In the genomic region with DNA sequence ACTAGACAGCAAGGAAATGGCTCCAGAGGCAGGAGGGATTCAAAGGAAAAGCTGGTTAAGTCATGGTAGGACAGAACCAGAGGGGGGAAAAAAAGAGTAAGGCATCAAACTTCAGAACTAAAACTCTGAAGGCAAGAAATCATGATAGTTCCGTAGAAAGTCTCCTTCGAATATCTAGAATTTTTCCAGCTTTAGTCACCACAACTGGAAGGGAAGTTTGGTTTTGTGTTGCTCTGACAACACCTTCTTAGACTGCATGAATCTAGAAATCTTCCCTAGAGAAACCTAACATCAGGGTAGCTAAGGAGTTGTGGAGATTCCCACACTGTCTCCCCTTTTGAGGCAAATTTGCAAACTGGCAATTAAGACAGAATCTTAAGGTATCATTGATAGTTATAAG, we compare ENCODE assay signal across 13 cellular contexts. TPM values are rescaled to one million over a fixed set of nuclear protein-coding genes. Genes with fewer than 3 reads are reported as not detected.
DNase-seq lines count a peak whose midpoint lies in the region; ATAC-seq, FAIRE-seq and TF ChIP-seq lines count a peak whose summit lies in the region.
"Had no signal": no experiment of that assay in that cellular context is flagged by ENCODE, and none has a peak within 500 bp of the region (broad histone marks: within the 10 kb centered on the region; RNA-seq: fewer than 3 reads in every experiment).

No MANE protein-coding gene starts in this region.

- H3K4me3 Mint-ChIP-seq in astrocyte (ENCODE audit: unreplicated experiment) = no peak overlapping the region
- H3K4me3 Mint-ChIP-seq: activated naive CD4-positive, alpha-beta T cell treated with anti-CD3 and anti-CD28 coated beads, Interleukin-2, amount 10 ng/mL, durations not matched to agents 7 days and 5 days had no signal

- H3K9me3 ChIP-seq in astrocyte (ENCODE audit: insufficient read depth, low read depth, low read length) (no peaks in the 10 kb centered on the region), gastroesophageal sphincter (no peaks in the 10 kb centered on the region)
- H3K9me3 ChIP-seq: right atrium auricular region, testis had no signal

- H3K27me3 ChIP-seq in astrocyte (ENCODE audit: insufficient read depth, low read length) = no peaks in the 10 kb centered on the region
- no peaks in the 10 kb centered on the region for H3K27me3 ChIP-seq in gastroesophageal sphincter
- H3K27me3 ChIP-seq: right atrium auricular region, testis had no signal

- peak overlapping the region; percentile 98 for H3K27ac Mint-ChIP-seq in astrocyte (ENCODE audit: unreplicated experiment)
- H3K27ac Mint-ChIP-seq: activated naive CD4-positive, alpha-beta T cell treated with anti-CD3 and anti-CD28 coated beads, Interleukin-2, amount 10 ng/mL, durations not matched to agents 7 days and 5 days had no signal

- H3K4me1 ChIP-seq in astrocyte (ENCODE audit: insufficient read depth, low read length) (peaks cover 16% of the 10 kb centered on the region), gastroesophageal sphincter (no peaks in the 10 kb centered on the region)
- H3K4me1 ChIP-seq: right atrium auricular region, testis had no signal

- 15 to 21% methylated on average over 2 of the region's 2 CpGs for WGBS in gastroesophageal sphincter (ENCODE audit: low coverage in 1 of 2), 2 donors

- H4K20me1 ChIP-seq in astrocyte (ENCODE audit: insufficient read depth, low read length) = no peaks in the 10 kb centered on the region

- H3K9ac ChIP-seq in astrocyte (ENCODE audit: low read length) = peak overlapping the region; percentile 77

- peak overlapping the region; percentile 74 for H3K4me2 ChIP-seq in astrocyte (ENCODE audit: low read length)

- ATAC-seq in HG02840 (IDR thresholded peaks at IDR 0.05; ENCODE audit: low FRiP score, unreplicated experiment) = no peak
- no peak for ATAC-seq in gastroesophageal sphincter

- DNase-seq in A172 (ENCODE audit: low spot score) = peak; percentile 46
- DNase-seq in HFF-Myc (ENCODE audit: extremely low read depth, low read depth) = peak; percentile 46
- peak; percentile 85 for DNase-seq in astrocyte (ENCODE audit: low read depth)
- DNase-seq in glomerular visceral epithelial cell (ENCODE audit: extremely low spot score) = peak; percentile 79
- no peak for DNase-seq in HUDEP-2 (lab: John Stamatoyannopoulos, UW; ENCODE audit: unreplicated experiment in 76 of 76)
- DNase-seq in SKM-1 treated with dmso at 0.1 percent for 144 hours (lab: John Stamatoyannopoulos, UW; ENCODE audit: unreplicated experiment) = no peak
- DNase-seq: 8988T; activated naive CD4-positive, alpha-beta T cell treated with anti-CD3 and anti-CD28 coated beads, Interleukin-2, amount 10 ng/mL, durations not matched to agents 7 days and 5 days; midbrain; testis had no signal

- no peaks in the 10 kb centered on the region for H3K9me3 Mint-ChIP-seq in astrocyte (ENCODE audit: unreplicated experiment)
- H3K9me3 Mint-ChIP-seq: activated naive CD4-positive, alpha-beta T cell treated with anti-CD3 and anti-CD28 coated beads, Interleukin-2, amount 10 ng/mL, durations not matched to agents 7 days and 5 days had no signal

- H3K4me1 Mint-ChIP-seq in astrocyte (ENCODE audit: low read depth, unreplicated experiment) = peaks cover 20% of the 10 kb centered on the region
- H3K4me1 Mint-ChIP-seq: activated naive CD4-positive, alpha-beta T cell treated with anti-CD3 and anti-CD28 coated beads, Interleukin-2, amount 10 ng/mL, durations not matched to agents 7 days and 5 days had no signal

- H2AFZ ChIP-seq in astrocyte (ENCODE audit: low read depth, low read length) = no peak overlapping the region

- peaks cover 54% of the 10 kb centered on the region for H3K79me2 ChIP-seq in astrocyte (ENCODE audit: insufficient read depth, low read length)

- no peaks in the 10 kb centered on the region for H3K36me3 Mint-ChIP-seq in astrocyte (ENCODE audit: low read depth, unreplicated experiment)

- FAIRE-seq in astrocyte (lab: Jason Lieb, UNC) = peak; percentile 100

- H3K4me3 ChIP-seq in HFF-Myc (replicated peaks; ENCODE audit: low read depth, low read length) (no peak overlapping the region), astrocyte (ENCODE audit: insufficient read depth, low read depth, low read length) (no peak overlapping the region), gastroesophageal sphincter (no peak overlapping the region)
- H3K4me3 ChIP-seq: right atrium auricular region, testis had no signal

- H3K36me3 ChIP-seq in astrocyte (ENCODE audit: insufficient read depth, low read length) (no peaks in the 10 kb centered on the region), gastroesophageal sphincter (no peaks in the 10 kb centered on the region)
- H3K36me3 ChIP-seq: right atrium auricular region had no signal

- TF ChIP-seq EP300 in gastroesophageal sphincter (IDR thresholded peaks at IDR 0.05) = no peak

- H3K27ac ChIP-seq in astrocyte (ENCODE audit: low read depth, low read length) (peak overlapping the region; percentile 96), gastroesophageal sphincter (no peak overlapping the region)
- H3K27ac ChIP-seq: right atrium auricular region, testis had no signal

- no peaks in the 10 kb centered on the region for H3K27me3 Mint-ChIP-seq in astrocyte (ENCODE audit: low read depth, unreplicated experiment)
- H3K27me3 Mint-ChIP-seq: activated naive CD4-positive, alpha-beta T cell treated with anti-CD3 and anti-CD28 coated beads, Interleukin-2, amount 10 ng/mL, durations not matched to agents 7 days and 5 days had no signal

- TF ChIP-seq POLR2A in gastroesophageal sphincter (IDR thresholded peaks at IDR 0.05) = no peak

- TF ChIP-seq CTCF in HFF-Myc (IDR thresholded peaks at IDR 0.05; ENCODE audit: low read depth, low read length, missing control alignments) = no peak
- TF ChIP-seq CTCF in astrocyte (IDR thresholded peaks at IDR 0.05; ENCODE audit: insufficient read depth, low read depth, low read length) = no peak
- TF ChIP-seq CTCF in gastroesophageal sphincter (IDR thresholded peaks at IDR 0.05) = no peak

RNA-seq across cellular contexts. Expression of gene AMMECR1, which starts 33.7 kb away (rescaled TPM):
- total RNA-seq in A172 (2014; rRNA removed; shearing (Covaris generic)) = 7.8 and 8.3 TPM in 2 replicates
- 14.7 and 16.0 TPM in 2 replicates for total RNA-seq in astrocyte
- total RNA-seq in gastroesophageal sphincter = 1 to 10 TPM; 2.6 to 6.8 (median 3.6) TPM

Comparison
In these comparisons a context has a peak if more than half of its experiments do, and no peak if none do; other contexts are left out.
1. DNase-seq: peak in A172 (single experiment), HFF-Myc (single experiment), astrocyte (single experiment) and glomerular visceral epithelial cell (single experiment); none in HUDEP-2 (0 of 76) and SKM-1 treated with dmso at 0.1 percent for 144 hours (single experiment).